In genomic region chr12:108477055-108477880, GRCh38 we compare ENCODE assay signal across 19 cellular contexts. TPM values are rescaled to one million over a fixed set of nuclear protein-coding genes. Genes with fewer than 3 reads are reported as not detected.
DNase-seq lines count a peak whose midpoint lies in the region; FAIRE-seq and TF ChIP-seq lines count a peak whose summit lies in the region.
"Had no signal": no experiment of that assay in that cellular context is flagged by ENCODE, and none has a peak within 500 bp of the region (broad histone marks: within the 10 kb centered on the region; RNA-seq: fewer than 3 reads in every experiment).

No MANE protein-coding gene starts in this region.

- H3K9me3 ChIP-seq in H1 (ENCODE audit: insufficient read depth in 2 of 2, low read depth in 1 of 2, low read length in 1 of 2), result no peaks in the 10 kb centered on the region
- H3K9me3 ChIP-seq: Peyer's patch had no signal

- H4K5ac ChIP-seq in H1 (ENCODE audit: insufficient read length, low read depth, low read length), result no peak overlapping the region

- no peak overlapping the region for H3K56ac ChIP-seq in H1 (replicated peaks; ENCODE audit: insufficient read length, low read depth, low read length)

- H2BK15ac ChIP-seq in H1 (ENCODE audit: low read length), result no peak overlapping the region

- CTCF ChIA-PET in H1 (lab: Charles Lee; ENCODE audit: partially characterized antibody), result interaction anchor here (3.5 kb wide), 1 partner anchor 18 kb away, joined by 17 read pairs; no protein-coding TSS in a partner anchor

- H2BK5ac ChIP-seq in H1 (ENCODE audit: low read depth, low read length), result no peak overlapping the region

- H3K27ac ChIP-seq in H1 (ENCODE audit: low read depth, low read length), result no peak overlapping the region
- H3K27ac ChIP-seq: Peyer's patch had no signal

- no peak overlapping the region for H3K14ac ChIP-seq in H1 (ENCODE audit: insufficient read length)

- H2BK20ac ChIP-seq in H1 (ENCODE audit: low read length), result no peak overlapping the region

- no peak overlapping the region for H2BK12ac ChIP-seq in H1 (ENCODE audit: low read depth, low read length)

- no peak overlapping the region for H4K8ac ChIP-seq in H1 (ENCODE audit: extremely low read depth, insufficient read depth, low read length)

- no peaks in the 10 kb centered on the region for H4K20me1 ChIP-seq in H1 (replicated peaks in 1 of 2; ENCODE audit: control insufficient read depth in 1 of 2, insufficient read depth in 2 of 2, low read length in 2 of 2)

- H3K4ac ChIP-seq in H1 (replicated peaks; ENCODE audit: insufficient read length, low read depth, low read length), result no peak overlapping the region

- H3K4me3 ChIP-seq in H1 (ENCODE audit: extremely low read depth in 1 of 4, insufficient read depth in 2 of 4, low read depth in 3 of 4, low read length in 4 of 4), result no peak overlapping the region
- H3K4me3 ChIP-seq: GM12878, Peyer's patch had no signal

- H3K4me1 ChIP-seq in H1 (replicated peaks in 1 of 4; ENCODE audit: control insufficient read depth in 3 of 4, insufficient read depth in 4 of 4, low read length in 3 of 4), result no peaks in the 10 kb centered on the region
- H3K4me1 ChIP-seq: Peyer's patch had no signal

- no peak for TF ChIP-seq CTCF in H1 (IDR thresholded peaks at IDR 0.05; ENCODE audit: control extremely low read depth in 1 of 3, insufficient read depth in 1 of 3, low read depth in 1 of 3, low read length in 3 of 3)

- no peak overlapping the region for H4K91ac ChIP-seq in H1 (replicated peaks; ENCODE audit: insufficient read length, low read length)

- no peaks in the 10 kb centered on the region for H3K36me3 ChIP-seq in H1 (ENCODE audit: control insufficient read depth in 2 of 4, insufficient read depth in 4 of 4, low read length in 3 of 4)
- H3K36me3 ChIP-seq: Peyer's patch had no signal

- TF ChIP-seq POLR2A in H1 (IDR thresholded peaks at IDR 0.05; ENCODE audit: control extremely low read depth in 1 of 2, low read depth in 2 of 2, low read length in 2 of 2), result no peak

- no peak overlapping the region for H3K18ac ChIP-seq in H1 (ENCODE audit: extremely low read depth, low read length)

- 87% methylated on average over 11 of the region's 11 CpGs; no CpG with 5 or more reads in 1 of the 2 experiments for WGBS in H1 (ENCODE audit: extremely low coverage in 1 of 2, insufficient coverage in 1 of 2, insufficient read length in 1 of 2, insufficient replicate concordance in 2 of 2, low coverage in 1 of 2, low lambda C conversion rate in 2 of 2, missing lambda C conversion rate in 1 of 2), 2 experiments

- no peaks in the 10 kb centered on the region for H3K23me2 ChIP-seq in H1 (ENCODE audit: low read depth, low read length)

- no peak for FAIRE-seq in H1 (lab: Jason Lieb, UNC)
- FAIRE-seq: GM12878 had no signal

- H3K79me2 ChIP-seq in H1 (ENCODE audit: control insufficient read depth in 1 of 2, insufficient read depth in 2 of 2, low read length in 2 of 2), result no peaks in the 10 kb centered on the region

- TF ChIP-seq EP300 in Ishikawa (IDR thresholded peaks at IDR 0.05; ENCODE audit: borderline replicate concordance) (no peak), H1 (IDR thresholded peaks at IDR 0.05; ENCODE audit: borderline replicate concordance in 1 of 2, low read depth in 2 of 2, low read length in 2 of 2) (no peak)

- H2BK120ac ChIP-seq in H1 (replicated peaks; ENCODE audit: low read depth, low read length), result no peak overlapping the region

- POLR2A ChIA-PET in H1 (lab: Charles Lee; ENCODE audit: partially characterized antibody), result no interaction called here

- H3K4me2 ChIP-seq in H1 (ENCODE audit: insufficient read depth in 1 of 2, low read depth in 2 of 2, low read length in 2 of 2), result no peak overlapping the region

- DNase-seq in NCI-H2029 (lab: John Stamatoyannopoulos, UW) (peak; percentile 2), NCI-H2029 treated with DMSO at 0.1 percent for 48 hours (lab: John Stamatoyannopoulos, UW) (no peak), RPMI7951 (ENCODE audit: low read depth) (peak; percentile 77), H1 (ENCODE audit: low read depth in 1 of 2, low spot score in 2 of 2) (no peak), NCI-H345 (lab: John Stamatoyannopoulos, UW) (no peak), medulla oblongata (ENCODE audit: extremely low spot score) (no peak)
- no peak for DNase-seq in effector CD8-positive, alpha-beta T cell (lab: John Stamatoyannopoulos, UW)
- DNase-seq: 8988T; CD4-positive, alpha-beta memory T cell; DMS79 treated with DMSO at 0.1 percent for 48 hours; GDM1; KG1; NCI-H1436; NCI-H2107; Peyer's patch; SHP77; T-helper 17 cell had no signal

- H2AK5ac ChIP-seq in H1 (ENCODE audit: low read depth, low read length), result no peak overlapping the region

- no peak overlapping the region for H3K23ac ChIP-seq in H1 (ENCODE audit: insufficient read length)

- H2AFZ ChIP-seq in H1 (ENCODE audit: low read length), result no peak overlapping the region

- no peaks in the 10 kb centered on the region for H3K79me1 ChIP-seq in H1 (ENCODE audit: low read depth, low read length)

- H3K9ac ChIP-seq in H1 (replicated peaks in 1 of 4; ENCODE audit: extremely low read depth in 1 of 4, low read depth in 3 of 4, low read length in 3 of 4), result no peak overlapping the region

- TF ChIP-seq RAD21 in Ishikawa (IDR thresholded peaks at IDR 0.05; ENCODE audit: low read depth) (no peak), H1 (IDR thresholded peaks at IDR 0.05 in 1 of 2, conservative IDR thresholded peaks at IDR 0.05 in 1 of 2; ENCODE audit: low read depth in 2 of 2, low read length in 2 of 2) (no peak)

- H3K27me3 ChIP-seq in H1 (replicated peaks in 1 of 4; ENCODE audit: control insufficient read depth in 3 of 4, extremely low read depth in 1 of 4, insufficient read depth in 3 of 4, low read length in 3 of 4), result no peaks in the 10 kb centered on the region
- H3K27me3 ChIP-seq: Peyer's patch had no signal

TF ChIP-seq in Ishikawa, 13 proteins besides CTCF, POLR2A, EP300 and RAD21:
- TF ChIP-seq YY1 (IDR thresholded peaks at IDR 0.05; ENCODE audit: low read depth) (peak; percentile 74), TEAD4 (IDR thresholded peaks at IDR 0.05) (no peak), MAX (IDR thresholded peaks at IDR 0.05) (0 out of 2 replicates have a peak, but pooled peaks have one; percentile 35)
TF ChIP-seq in Ishikawa: peak in this region for 2.

TF ChIP-seq in H1, 55 proteins besides CTCF, POLR2A, EP300 and RAD21:
- TF ChIP-seq YY1 (IDR thresholded peaks at IDR 0.05; ENCODE audit: low read depth, low read length) (peak; percentile 55; the same call in 1 of the 2 replicates), CHD1 (IDR thresholded peaks at IDR 0.05; ENCODE audit: low read depth, low read length) (no peak)

RNA-seq across cellular contexts. Expression of gene FICD, which starts 37.8 kb away (rescaled TPM):
- 3.5 and 3.6 TPM in 2 replicates for total RNA-seq in RPMI7951 (2014; rRNA removed; shearing (Covaris generic))
- total RNA-seq in H1 (2021; fragmentation: NEBNext Ultra II Directional; extraction: Animal tissue kit (Norgen Biotek cat#: 25700)), result 6.0 TPM in 2 replicates
- polyA plus RNA-seq in H1 (2011; rRNA removed), result 2.2 and 3.0 TPM in 2 replicates
- polyA plus RNA-seq in H1 (2011; cell fraction: cytosol; rRNA removed), result 2.3 TPM
- 6.1 TPM for polyA plus RNA-seq in H1 (2011; cell fraction: nucleus; rRNA removed)
- polyA plus RNA-seq in H1 (2012, experiment 1 of 2), result 4.6 to 6.0 TPM (median 5.7 TPM) in 4 replicates
- 1.9 TPM for polyA plus RNA-seq in H1 (2012, experiment 2 of 2)
- polyA plus RNA-seq in H1 (2013, experiment 1 of 2), result 5.6 TPM
- polyA plus RNA-seq in H1 (2013, experiment 2 of 2), result 6.5 TPM
- 5.3 TPM in 2 replicates for polyA minus RNA-seq in H1 (2011; rRNA and poly(A)+ RNA removed)
- polyA minus RNA-seq in H1 (2011; cell fraction: cytosol; rRNA and poly(A)+ RNA removed), result 4.6 TPM
- 7.9 TPM for polyA minus RNA-seq in H1 (2011; cell fraction: nucleus; rRNA and poly(A)+ RNA removed)

Comparison
In these comparisons a context has a peak if more than half of its experiments do, and no peak if none do; other contexts are left out.
1. DNase-seq: peak in NCI-H2029 (single experiment) and RPMI7951 (single experiment); none in NCI-H2029 treated with DMSO at 0.1 percent for 48 hours (single experiment), H1 (0 of 2), effector CD8-positive, alpha-beta T cell (single experiment), NCI-H345 (single experiment) and medulla oblongata (single experiment).